1 cellular context compared by ENCODE assay signal in the genomic region with DNA sequence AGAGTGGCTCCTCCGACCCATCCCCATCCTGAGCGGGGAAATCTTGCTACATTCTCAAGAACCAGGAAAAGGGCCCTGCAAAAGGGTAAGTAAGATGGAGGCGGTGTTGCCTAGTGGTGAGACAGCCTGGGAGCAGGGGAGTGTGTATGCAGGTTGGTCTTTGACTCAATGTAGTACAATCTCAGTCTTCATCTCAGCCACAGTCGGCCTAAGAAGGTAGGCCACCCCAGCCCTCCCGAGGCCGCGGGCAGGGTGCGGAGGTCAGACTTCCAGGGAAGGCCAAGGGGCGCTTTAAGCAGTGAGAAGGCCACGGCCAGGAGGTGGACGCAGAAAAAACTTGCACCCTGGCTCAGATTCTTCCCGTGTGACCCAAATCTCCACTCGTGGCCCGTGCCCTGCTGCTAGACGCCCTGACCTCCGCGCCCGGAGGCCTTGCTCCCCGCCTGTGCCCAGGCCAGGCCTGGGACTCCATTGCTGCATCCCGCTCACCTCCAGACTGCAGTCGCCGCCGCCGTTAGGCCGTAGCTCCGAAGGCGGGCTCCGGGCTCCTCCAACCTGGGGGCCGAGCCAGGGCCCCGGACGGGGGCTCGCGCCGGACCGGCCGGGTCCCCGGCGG.
A peak's percentile ranks its signal among the peaks of the same experiment; 100 is the strongest.
TF ChIP-seq lines count a peak whose summit lies in the region.

No MANE protein-coding gene starts in this region.

TF ChIP-seq in A549, 52 proteins besides CTCF, POLR2A, EP300 and RAD21 (continued from another document):
- TF ChIP-seq GATA3 (IDR thresholded peaks at IDR 0.05; ENCODE audit: borderline replicate concordance): no peak
- TF ChIP-seq ZNF302 (CRISPR knock-in tag; IDR thresholded peaks at IDR 0.05): no peak; the same call in 1 of the 2 replicates
- no peak for TF ChIP-seq NR3C1 (IDR thresholded peaks at IDR 0.05)
- TF ChIP-seq, protein P1, sequence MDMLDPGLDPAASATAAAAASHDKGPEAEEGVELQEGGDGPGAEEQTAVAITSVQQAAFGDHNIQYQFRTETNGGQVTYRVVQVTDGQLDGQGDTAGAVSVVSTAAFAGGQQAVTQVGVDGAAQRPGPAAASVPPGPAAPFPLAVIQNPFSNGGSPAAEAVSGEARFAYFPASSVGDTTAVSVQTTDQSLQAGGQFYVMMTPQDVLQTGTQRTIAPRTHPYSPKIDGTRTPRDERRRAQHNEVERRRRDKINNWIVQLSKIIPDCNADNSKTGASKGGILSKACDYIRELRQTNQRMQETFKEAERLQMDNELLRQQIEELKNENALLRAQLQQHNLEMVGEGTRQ (IDR thresholded peaks at IDR 0.05): no peak
- TF ChIP-seq, protein P2, sequence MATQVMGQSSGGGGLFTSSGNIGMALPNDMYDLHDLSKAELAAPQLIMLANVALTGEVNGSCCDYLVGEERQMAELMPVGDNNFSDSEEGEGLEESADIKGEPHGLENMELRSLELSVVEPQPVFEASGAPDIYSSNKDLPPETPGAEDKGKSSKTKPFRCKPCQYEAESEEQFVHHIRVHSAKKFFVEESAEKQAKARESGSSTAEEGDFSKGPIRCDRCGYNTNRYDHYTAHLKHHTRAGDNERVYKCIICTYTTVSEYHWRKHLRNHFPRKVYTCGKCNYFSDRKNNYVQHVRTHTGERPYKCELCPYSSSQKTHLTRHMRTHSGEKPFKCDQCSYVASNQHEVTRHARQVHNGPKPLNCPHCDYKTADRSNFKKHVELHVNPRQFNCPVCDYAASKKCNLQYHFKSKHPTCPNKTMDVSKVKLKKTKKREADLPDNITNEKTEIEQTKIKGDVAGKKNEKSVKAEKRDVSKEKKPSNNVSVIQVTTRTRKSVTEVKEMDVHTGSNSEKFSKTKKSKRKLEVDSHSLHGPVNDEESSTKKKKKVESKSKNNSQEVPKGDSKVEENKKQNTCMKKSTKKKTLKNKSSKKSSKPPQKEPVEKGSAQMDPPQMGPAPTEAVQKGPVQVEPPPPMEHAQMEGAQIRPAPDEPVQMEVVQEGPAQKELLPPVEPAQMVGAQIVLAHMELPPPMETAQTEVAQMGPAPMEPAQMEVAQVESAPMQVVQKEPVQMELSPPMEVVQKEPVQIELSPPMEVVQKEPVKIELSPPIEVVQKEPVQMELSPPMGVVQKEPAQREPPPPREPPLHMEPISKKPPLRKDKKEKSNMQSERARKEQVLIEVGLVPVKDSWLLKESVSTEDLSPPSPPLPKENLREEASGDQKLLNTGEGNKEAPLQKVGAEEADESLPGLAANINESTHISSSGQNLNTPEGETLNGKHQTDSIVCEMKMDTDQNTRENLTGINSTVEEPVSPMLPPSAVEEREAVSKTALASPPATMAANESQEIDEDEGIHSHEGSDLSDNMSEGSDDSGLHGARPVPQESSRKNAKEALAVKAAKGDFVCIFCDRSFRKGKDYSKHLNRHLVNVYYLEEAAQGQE (IDR thresholded peaks at IDR 0.05): no peak
- no peak for TF ChIP-seq CEBPB (IDR thresholded peaks at IDR 0.05)
- TF ChIP-seq FOSL2 (IDR thresholded peaks at IDR 0.05): no peak
- no peak for TF ChIP-seq FOSL2 (CRISPR knock-in tag; IDR thresholded peaks at IDR 0.05)
- TF ChIP-seq, protein P3, sequence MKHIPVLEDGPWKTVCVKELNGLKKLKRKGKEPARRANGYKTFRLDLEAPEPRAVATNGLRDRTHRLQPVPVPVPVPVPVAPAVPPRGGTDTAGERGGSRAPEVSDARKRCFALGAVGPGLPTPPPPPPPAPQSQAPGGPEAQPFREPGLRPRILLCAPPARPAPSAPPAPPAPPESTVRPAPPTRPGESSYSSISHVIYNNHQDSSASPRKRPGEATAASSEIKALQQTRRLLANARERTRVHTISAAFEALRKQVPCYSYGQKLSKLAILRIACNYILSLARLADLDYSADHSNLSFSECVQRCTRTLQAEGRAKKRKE (CRISPR knock-in tag; IDR thresholded peaks at IDR 0.05; ENCODE audit: low read depth): peak; percentile 85; the same call in 1 of the 2 replicates
- no peak for TF ChIP-seq JUN (IDR thresholded peaks at IDR 0.05)
- TF ChIP-seq CHD4 (IDR thresholded peaks at IDR 0.05; ENCODE audit: borderline replicate concordance): no peak
- TF ChIP-seq NFE2L2 (conservative IDR thresholded peaks at IDR 0.05; ENCODE audit: low read length): no peak
- no peak for TF ChIP-seq SREBF2 (IDR thresholded peaks at IDR 0.05)
- TF ChIP-seq HOXA7 (CRISPR knock-in tag; IDR thresholded peaks at IDR 0.05): no peak
- TF ChIP-seq KDM1A (IDR thresholded peaks at IDR 0.05; ENCODE audit: low read depth): no peak
- no peak for TF ChIP-seq POLR2AphosphoS2 (conservative IDR thresholded peaks at IDR 0.05; ENCODE audit: low read length)
- no peak for TF ChIP-seq RCOR1 (IDR thresholded peaks at IDR 0.05; ENCODE audit: low read depth, low read length)
- TF ChIP-seq, protein P4, sequence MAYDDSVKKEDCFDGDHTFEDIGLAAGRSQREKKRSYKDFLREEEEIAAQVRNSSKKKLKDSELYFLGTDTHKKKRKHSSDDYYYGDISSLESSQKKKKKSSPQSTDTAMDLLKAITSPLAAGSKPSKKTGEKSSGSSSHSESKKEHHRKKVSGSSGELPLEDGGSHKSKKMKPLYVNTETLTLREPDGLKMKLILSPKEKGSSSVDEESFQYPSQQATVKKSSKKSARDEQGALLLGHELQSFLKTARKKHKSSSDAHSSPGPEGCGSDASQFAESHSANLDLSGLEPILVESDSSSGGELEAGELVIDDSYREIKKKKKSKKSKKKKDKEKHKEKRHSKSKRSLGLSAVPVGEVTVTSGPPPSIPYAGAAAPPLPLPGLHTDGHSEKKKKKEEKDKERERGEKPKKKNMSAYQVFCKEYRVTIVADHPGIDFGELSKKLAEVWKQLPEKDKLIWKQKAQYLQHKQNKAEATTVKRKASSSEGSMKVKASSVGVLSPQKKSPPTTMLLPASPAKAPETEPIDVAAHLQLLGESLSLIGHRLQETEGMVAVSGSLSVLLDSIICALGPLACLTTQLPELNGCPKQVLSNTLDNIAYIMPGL (CRISPR knock-in tag; IDR thresholded peaks at IDR 0.05; ENCODE audit: borderline replicate concordance): 0 out of 2 replicates have a peak, but pooled peaks have one; percentile 19
- TF ChIP-seq, protein P5, sequence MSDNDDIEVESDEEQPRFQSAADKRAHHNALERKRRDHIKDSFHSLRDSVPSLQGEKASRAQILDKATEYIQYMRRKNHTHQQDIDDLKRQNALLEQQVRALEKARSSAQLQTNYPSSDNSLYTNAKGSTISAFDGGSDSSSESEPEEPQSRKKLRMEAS (IDR thresholded peaks at IDR 0.05): 0 out of 2 replicates have a peak, but pooled peaks have one; percentile 20
- TF ChIP-seq FOXS1 (CRISPR knock-in tag; IDR thresholded peaks at IDR 0.05): 0 out of 2 replicates have a peak, but pooled peaks have one; percentile 38
- no peak for TF ChIP-seq ZFP36 (IDR thresholded peaks at IDR 0.05; ENCODE audit: borderline replicate concordance, partially characterized antibody)
- TF ChIP-seq EHMT2 (IDR thresholded peaks at IDR 0.05; ENCODE audit: low read depth): no peak
- TF ChIP-seq CHD2 (IDR thresholded peaks at IDR 0.05; ENCODE audit: low read length, partially characterized antibody): no peak
- TF ChIP-seq KDM5A (IDR thresholded peaks at IDR 0.05): peak; percentile 64; the same call in 1 of the 2 replicates
